1 cellular context compared by ENCODE assay signal in genomic region chr14:53152909-53153701, GRCh38.
TF ChIP-seq lines count a peak whose summit lies in the region.

DDHD1 (minus strand) TSS chr14:53153323; CDS start chr14:53153098, 225 bp downstream.

TF ChIP-seq in K562, 482 proteins besides CTCF, POLR2A, EP300 and RAD21 (continued from another document):
- TF ChIP-seq PHF8 (IDR thresholded peaks at IDR 0.05; ENCODE audit: borderline replicate concordance, low read length), result peak; percentile 75; the same call in 1 of the 2 replicates
- TF ChIP-seq ZNF253 (CRISPR knock-in tag; conservative IDR thresholded peaks at IDR 0.05), result no peak
- TF ChIP-seq ZBTB11 (CRISPR knock-in tag; IDR thresholded peaks at IDR 0.05), result peak in 2 of 3 experiments; percentile 17 to 92; a peak in 4 of 6 replicates
- peak; percentile 71 for TF ChIP-seq KDM5B (IDR thresholded peaks at IDR 0.05; ENCODE audit: insufficient replicate concordance, low read depth, low read length)
- TF ChIP-seq NR3C1 (CRISPR knock-in tag; IDR thresholded peaks at IDR 0.05), result peak; percentile 48; the same call in 1 of the 2 replicates
- peak; percentile 76 for TF ChIP-seq ELF1 (tag; IDR thresholded peaks at IDR 0.05)
- no peak for TF ChIP-seq PHB (CRISPR knock-in tag; IDR thresholded peaks at IDR 0.05)
- 0 out of 2 replicates have a peak, but pooled peaks have one; percentile 22 for TF ChIP-seq EP400 (IDR thresholded peaks at IDR 0.05)
- 0 out of 2 replicates have a peak, but pooled peaks have one; percentile 35 for TF ChIP-seq ETS1 (conservative IDR thresholded peaks at IDR 0.05; ENCODE audit: control insufficient read depth, low read depth, low read length)
- no peak for TF ChIP-seq GTF2A2 (tag; IDR thresholded peaks at IDR 0.05)
- no peak for TF ChIP-seq HLTF (IDR thresholded peaks at IDR 0.05)
- peak; percentile 99 for TF ChIP-seq ZBTB1 (CRISPR knock-in tag; IDR thresholded peaks at IDR 0.05; ENCODE audit: borderline replicate concordance, low read depth)
- no peak for TF ChIP-seq TEAD1 (CRISPR knock-in tag; IDR thresholded peaks at IDR 0.05)
- TF ChIP-seq SMAD4 (CRISPR knock-in tag; conservative IDR thresholded peaks at IDR 0.05), result peak; percentile 66; the same call in 1 of the 2 replicates
- 0 out of 4 replicates have a peak, but pooled peaks of 1 of the 2 experiments have one; percentile 45 for TF ChIP-seq MAZ (CRISPR knock-in tag; conservative IDR thresholded peaks at IDR 0.05 in 1 of 2, IDR thresholded peaks at IDR 0.05 in 1 of 2)
- no peak for TF ChIP-seq HMGN3 (IDR thresholded peaks at IDR 0.05; ENCODE audit: borderline replicate concordance, extremely low read depth, insufficient read length, low read depth, low read length)
- peak; percentile 82 for TF ChIP-seq VEZF1 (CRISPR knock-in tag; IDR thresholded peaks at IDR 0.05)
- TF ChIP-seq PURB (CRISPR knock-in tag; IDR thresholded peaks at IDR 0.05; ENCODE audit: low read depth), result no peak
- TF ChIP-seq RHOXF2B (CRISPR knock-in tag; conservative IDR thresholded peaks at IDR 0.05), result no peak
- no peak for TF ChIP-seq CBFB (CRISPR knock-in tag; IDR thresholded peaks at IDR 0.05)
- TF ChIP-seq POLR2H (tag; IDR thresholded peaks at IDR 0.05; ENCODE audit: low read depth), result peak; percentile 48; the same call in 1 of the 2 replicates
- 0 out of 2 replicates have a peak, but pooled peaks have one; percentile 27 for TF ChIP-seq ESRRA (IDR thresholded peaks at IDR 0.05; ENCODE audit: borderline replicate concordance, low read depth)
- TF ChIP-seq PCBP2 (IDR thresholded peaks at IDR 0.05; ENCODE audit: low read depth, low read length, poor library complexity, severe bottlenecking), result no peak
- no peak for TF ChIP-seq ZNF518B (CRISPR knock-in tag; IDR thresholded peaks at IDR 0.05)
- TF ChIP-seq ETV1 (tag; conservative IDR thresholded peaks at IDR 0.05; ENCODE audit: low read depth), result peak; percentile 61
- no peak for TF ChIP-seq NFXL1 (CRISPR knock-in tag; IDR thresholded peaks at IDR 0.05)
- TF ChIP-seq RBBP5 (IDR thresholded peaks at IDR 0.05; ENCODE audit: borderline replicate concordance, insufficient read depth, low read length, poor library complexity, severe bottlenecking), result peak; percentile 1
- peak; percentile 60 for TF ChIP-seq BHLHE40 (IDR thresholded peaks at IDR 0.05; ENCODE audit: low read length)
- TF ChIP-seq GATAD2A (IDR thresholded peaks at IDR 0.05), result no peak
- peak; percentile 84 for TF ChIP-seq ZNF407 (IDR thresholded peaks at IDR 0.05; ENCODE audit: low read depth)
- no peak for TF ChIP-seq ILK (tag; IDR thresholded peaks at IDR 0.05; ENCODE audit: borderline replicate concordance, low read depth)
- TF ChIP-seq ZBTB26 (CRISPR knock-in tag; IDR thresholded peaks at IDR 0.05), result no peak
- peak; percentile 80 for TF ChIP-seq RBFOX2 (IDR thresholded peaks at IDR 0.05; ENCODE audit: low read depth, low read length)
- TF ChIP-seq POLR2G (IDR thresholded peaks at IDR 0.05; ENCODE audit: low read depth, low read length), result peak; percentile 82
- no peak for TF ChIP-seq HOMEZ (CRISPR knock-in tag; IDR thresholded peaks at IDR 0.05)
- TF ChIP-seq CEBPG (CRISPR knock-in tag; IDR thresholded peaks at IDR 0.05), result no peak
- no peak for TF ChIP-seq CEBPG (tag; conservative IDR thresholded peaks at IDR 0.05 in 1 of 2, IDR thresholded peaks at IDR 0.05 in 1 of 2)
- TF ChIP-seq ESRRB (CRISPR knock-in tag; IDR thresholded peaks at IDR 0.05; ENCODE audit: borderline replicate concordance), result no peak
TF ChIP-seq in K562: peak in this region for 49.
